Comparison of ENCODE assay signal across 24 cellular contexts in the genomic region with DNA sequence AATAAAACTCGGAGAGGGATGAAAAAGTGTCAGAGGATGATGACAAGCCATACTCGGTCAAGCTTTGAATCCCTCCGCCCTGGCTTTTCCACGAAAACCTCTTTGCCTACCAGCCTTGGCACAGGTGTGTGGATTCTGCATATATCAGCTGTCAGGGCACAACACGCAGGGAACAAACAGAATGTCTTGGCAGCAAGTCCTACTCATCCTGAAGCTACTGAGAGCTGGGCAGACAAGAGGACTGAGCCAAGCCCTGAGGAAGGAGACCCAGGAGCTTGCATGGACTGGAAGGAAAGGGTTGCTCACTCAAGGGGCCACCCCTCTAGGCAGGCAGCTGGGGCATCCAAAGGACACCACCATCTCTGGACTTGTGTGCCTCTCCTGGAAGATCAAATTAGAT.
"Had no signal": no experiment of that assay in that cellular context is flagged by ENCODE, and none has a peak within 500 bp of the region (broad histone marks: within the 10 kb centered on the region; RNA-seq: fewer than 3 reads in every experiment).

No MANE protein-coding gene starts in this region.

- ATAC-seq: natural killer cell treated with Interleukin-12 subunit alpha and Interleukin-12 subunit beta and Interleukin-15 and Interleukin-18, amount 100 ng/mL, for 72 hours; pancreas; right lobe of liver; stimulated activated effector memory CD8-positive, alpha-beta T cell treated with anti-CD3 and anti-CD28 coated beads, Interleukin-12 subunit alpha, Interleukin-12 subunit beta, amount 100 ng/mL, for 72 hours; stimulated activated naive B cell treated with anti-CD40 and anti-IgM and Interleukin-4, amounts not matched to agents 10 μg/mL and 1 μg/mL and 100 μg/mL, for 72 hours had no signal

- H3K27me3 ChIP-seq: neutrophil, pancreas, right atrium auricular region, right lobe of liver, sigmoid colon, thyroid gland, tibial nerve, upper lobe of left lung, vagina had no signal

- H3K27ac ChIP-seq: neutrophil, pancreas, prostate gland, right atrium auricular region, right lobe of liver, sigmoid colon, stomach, thoracic aorta, thyroid gland, tibial nerve, upper lobe of left lung, vagina had no signal

- H3K4me1 ChIP-seq: pancreas, prostate gland, right atrium auricular region, right lobe of liver, sigmoid colon, stomach, thyroid gland, tibial nerve, upper lobe of left lung, vagina had no signal

- H3K36me3 ChIP-seq: neutrophil, pancreas, prostate gland, right atrium auricular region, right lobe of liver, sigmoid colon, stomach, thoracic aorta, thyroid gland, tibial nerve, upper lobe of left lung, vagina had no signal

- H3K4me3 ChIP-seq: pancreas, prostate gland, right atrium auricular region, right lobe of liver, sigmoid colon, stomach, thoracic aorta, thyroid gland, tibial nerve, upper lobe of left lung, vagina had no signal

- DNase-seq: nephron progenitor cell; pancreas; retina; right lobe of liver; sigmoid colon; small intestine; stimulated activated CD4-positive, alpha-beta T cell treated with anti-CD3 and anti-CD28 coated beads, Interleukin-15, amount 100 ng/mL, for 24 hours; stimulated activated CD4-positive, alpha-beta T cell treated with anti-CD3 and anti-CD28 coated beads, Interleukin-2, amount 100 ng/mL, for 24 hours; stimulated activated CD4-positive, alpha-beta T cell treated with anti-CD3 and anti-CD28 coated beads, Interleukin-2, amount 100 ng/mL, for 48 hours; stimulated activated CD4-positive, alpha-beta T cell treated with anti-CD3 and anti-CD28 coated beads, Interleukin-4, amount 100 ng/mL, for 24 hours; stimulated activated naive B cell treated with anti-CD40 and anti-IgM and Interleukin-4, amounts not matched to agents 10 μg/mL and 1 μg/mL and 100 μg/mL, for 72 hours; stimulated activated naive CD4-positive, alpha-beta T cell treated with Interleukin-2 at 50 U/mL for 16 hours; stomach; thyroid gland; trophoblast cell; upper lobe of left lung had no signal

- H3K9me3 ChIP-seq: neutrophil, pancreas, prostate gland, right atrium auricular region, right lobe of liver, sigmoid colon, stomach, thoracic aorta, thyroid gland, tibial nerve, upper lobe of left lung, vagina had no signal
